Comparison of ENCODE assay signal across 8 cellular contexts in the genomic region with DNA sequence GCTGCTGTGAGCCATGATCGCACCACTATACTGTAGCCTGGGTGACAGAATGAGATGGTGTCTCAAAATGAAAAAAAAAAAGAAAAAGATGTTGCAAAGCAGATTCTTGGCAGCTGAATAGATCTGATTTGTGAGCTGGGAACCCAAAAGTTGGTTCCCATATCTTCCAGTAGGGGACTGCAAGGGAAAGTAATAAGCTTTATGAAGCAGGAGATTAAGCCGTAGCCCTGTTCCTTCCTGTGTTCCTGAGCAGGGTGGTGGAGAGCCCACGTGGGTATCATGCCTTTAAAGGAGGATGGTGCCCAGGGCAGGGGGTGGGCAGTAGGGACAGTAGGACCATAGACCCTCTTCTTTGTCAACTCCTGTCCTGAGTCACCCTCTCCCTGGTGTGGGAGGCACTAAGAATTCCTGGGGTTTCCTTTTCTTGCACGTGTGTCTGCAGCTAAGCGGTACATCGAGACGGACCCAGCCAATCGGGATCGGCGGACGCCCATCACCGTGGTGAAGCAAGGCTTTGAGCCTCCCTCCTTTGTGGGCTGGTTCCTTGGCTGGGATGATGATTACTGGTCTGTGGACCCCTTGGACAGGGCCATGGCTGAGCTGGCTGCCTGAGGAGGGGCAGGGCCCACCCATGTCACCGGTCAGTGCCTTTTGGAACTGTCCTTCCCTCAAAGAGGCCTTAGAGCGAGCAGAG. TPM values are rescaled to one million over a fixed set of nuclear protein-coding genes. Genes with fewer than 3 reads are reported as not detected.
DNase-seq lines count a peak whose midpoint lies in the region; ATAC-seq, FAIRE-seq and TF ChIP-seq lines count a peak whose summit lies in the region.

No MANE protein-coding gene starts in this region.

- no TSS peak for BruUV-seq in HepG2 (replicated peaks; lab: Mats Ljungman, UMichigan)

- H3K9me3 Mint-ChIP-seq in HFFc6 = no peaks in the 10 kb centered on the region
- no peaks in the 10 kb centered on the region for H3K9me3 Mint-ChIP-seq in activated T-helper 1 cell treated with anti-CD3 and anti-CD28 coated beads, Interleukin-12 subunit alpha, Interleukin-12 subunit beta, Interleukin-2, Interleukin-4 antibody, amounts not matched to agents 30 ng/mL and 10 ng/mL and 1 ng/mL, durations not matched to agents 14 hours and 24 hours and 36 hours

- FAIRE-seq in HepG2 (lab: Jason Lieb, UNC) = no peak

- TF ChIP-seq EP300 in HepG2 (IDR thresholded peaks at IDR 0.05; ENCODE audit: low read depth in 2 of 2, low read length in 2 of 2) = no peak
- no peak for TF ChIP-seq EP300 in HepG2 (CRISPR knock-in tag; IDR thresholded peaks at IDR 0.05; ENCODE audit: borderline replicate concordance)

- H3K9ac ChIP-seq in HepG2 (ENCODE audit: insufficient read depth, low read depth, low read length) = no peak overlapping the region

- 92% methylated on average over 13 of the region's 14 CpGs for WGBS in HepG2 (ENCODE audit: low lambda C conversion rate)

- no peak overlapping the region for H3K4me2 ChIP-seq in HepG2 (ENCODE audit: low read depth, low read length)

- in situ Hi-C loops in HepG2 (cut with HindIII; ENCODE audit: extremely low pct_ligation_motif_present, low pct_unique_long_range_greater_than_20kb) = no loop called here

- CTCF ChIA-PET in HepG2 (lab: Yijun Ruan, JAX; ENCODE audit: low intra/inter-chr PET ratio, low total read pairs) = no interaction called here

- H3K36me3 ChIP-seq in HepG2 (replicated peaks in 1 of 2; ENCODE audit: control insufficient read depth in 1 of 2, insufficient read depth in 2 of 2, low read length in 2 of 2) (peaks cover 35 to 55% of the 10 kb centered on the region in 2 experiments), thoracic aorta (peaks cover 51% of the 10 kb centered on the region)

- TF ChIP-seq POLR2A in HepG2 (IDR thresholded peaks at IDR 0.05; ENCODE audit: insufficient read depth in 1 of 2, low read depth in 2 of 2, low read length in 2 of 2) = no peak

- no peaks in the 10 kb centered on the region for H4K20me1 ChIP-seq in HepG2 (ENCODE audit: insufficient read depth, low read length)

- H3K4me1 ChIP-seq in HepG2 (ENCODE audit: insufficient read depth, low read length) (peaks cover 2% of the 10 kb centered on the region), thoracic aorta (ENCODE audit: control insufficient read depth in 1 of 2, low read depth in 2 of 2) (peaks cover 25 to 71% of the 10 kb centered on the region in 2 donors)

- H3K27ac ChIP-seq in coronary artery (peak overlapping the region; percentile 83 to 99), HepG2 (ENCODE audit: extremely low read length, insufficient read depth, low read length) (no peak overlapping the region), thoracic aorta (peak overlapping the region; percentile 96 to 97)

- peak; percentile 57 for DNase-seq in HFFc6
- DNase-seq in coronary artery (ENCODE audit: low spot score) = no peak
- no peak for DNase-seq in HepG2 (ENCODE audit: low spot score)
- no peak for DNase-seq in thoracic aorta (ENCODE audit: low spot score)
- DNase-seq in NCI-H2171 (lab: John Stamatoyannopoulos, UW) = no peak
- no peak for DNase-seq in NCI-H1694 (lab: John Stamatoyannopoulos, UW)
- no peak for DNase-seq in activated T-helper 1 cell treated with anti-CD3 and anti-CD28 coated beads, Interleukin-12 subunit alpha, Interleukin-12 subunit beta, Interleukin-2, Interleukin-4 antibody, amounts not matched to agents 30 ng/mL and 10 ng/mL and 1 ng/mL, durations not matched to agents 14 hours and 24 hours and 36 hours (ENCODE audit: low spot score)

- H3K9me3 ChIP-seq in HepG2 (ENCODE audit: low read length) (no peaks in the 10 kb centered on the region), thoracic aorta (no peaks in the 10 kb centered on the region)

- intact Hi-C loops in HepG2 (cut with micrococcal nuclease; ENCODE audit: unreplicated experiment) = no loop called here
- intact Hi-C loops in activated T-helper 1 cell treated with anti-CD3 and anti-CD28 coated beads, Interleukin-12 subunit alpha, Interleukin-12 subunit beta, Interleukin-2, Interleukin-4 antibody, amounts not matched to agents 30 ng/mL and 10 ng/mL and 1 ng/mL, durations not matched to agents 14 hours and 24 hours and 36 hours (cut with micrococcal nuclease) = no loop called here

- H3K27me3 ChIP-seq in HepG2 (ENCODE audit: control insufficient read depth in 1 of 2, insufficient read depth in 2 of 2, low read length in 2 of 2) = no peaks in the 10 kb centered on the region
- H3K27me3 ChIP-seq in thoracic aorta (replicated peaks; ENCODE audit: insufficient read depth) = no peaks in the 10 kb centered on the region

- no peak overlapping the region for H2AFZ ChIP-seq in HepG2 (ENCODE audit: low read length)

- H3K36me3 Mint-ChIP-seq in HFFc6 (ENCODE audit: low read depth) = peaks cover 78% of the 10 kb centered on the region
- H3K36me3 Mint-ChIP-seq in activated T-helper 1 cell treated with anti-CD3 and anti-CD28 coated beads, Interleukin-12 subunit alpha, Interleukin-12 subunit beta, Interleukin-2, Interleukin-4 antibody, amounts not matched to agents 30 ng/mL and 10 ng/mL and 1 ng/mL, durations not matched to agents 14 hours and 24 hours and 36 hours (ENCODE audit: low read depth) = peaks cover 22% of the 10 kb centered on the region

- H3K27me3 Mint-ChIP-seq in HFFc6 (ENCODE audit: insufficient read depth) = peaks cover 14% of the 10 kb centered on the region
- no peaks in the 10 kb centered on the region for H3K27me3 Mint-ChIP-seq in activated T-helper 1 cell treated with anti-CD3 and anti-CD28 coated beads, Interleukin-12 subunit alpha, Interleukin-12 subunit beta, Interleukin-2, Interleukin-4 antibody, amounts not matched to agents 30 ng/mL and 10 ng/mL and 1 ng/mL, durations not matched to agents 14 hours and 24 hours and 36 hours (ENCODE audit: insufficient read depth)

- H3K4me3 ChIP-seq in coronary artery = no peak overlapping the region
- no peak overlapping the region for H3K4me3 ChIP-seq in HepG2 (replicated peaks in 1 of 3; ENCODE audit: insufficient read depth in 1 of 3, low read depth in 2 of 3, low read length in 3 of 3)
- H3K4me3 ChIP-seq in thoracic aorta = no peak overlapping the region

- TF ChIP-seq CTCF in HFFc6 (IDR thresholded peaks at IDR 0.05) (peak; percentile 73), coronary artery (IDR thresholded peaks at IDR 0.05) (no peak), HepG2 (CRISPR knock-in tag; IDR thresholded peaks at IDR 0.05) (no peak), thoracic aorta (IDR thresholded peaks at IDR 0.05) (peak; percentile 63)

- no peaks in the 10 kb centered on the region for H3K79me2 ChIP-seq in HepG2 (ENCODE audit: insufficient read depth, low read length)

- peaks cover 43% of the 10 kb centered on the region for H3K4me1 Mint-ChIP-seq in HFFc6 (ENCODE audit: low read depth)
- no peaks in the 10 kb centered on the region for H3K4me1 Mint-ChIP-seq in activated T-helper 1 cell treated with anti-CD3 and anti-CD28 coated beads, Interleukin-12 subunit alpha, Interleukin-12 subunit beta, Interleukin-2, Interleukin-4 antibody, amounts not matched to agents 30 ng/mL and 10 ng/mL and 1 ng/mL, durations not matched to agents 14 hours and 24 hours and 36 hours (ENCODE audit: low read depth)

- peak overlapping the region; percentile 76 for H3K27ac Mint-ChIP-seq in HFFc6
- H3K27ac Mint-ChIP-seq in activated T-helper 1 cell treated with anti-CD3 and anti-CD28 coated beads, Interleukin-12 subunit alpha, Interleukin-12 subunit beta, Interleukin-2, Interleukin-4 antibody, amounts not matched to agents 30 ng/mL and 10 ng/mL and 1 ng/mL, durations not matched to agents 14 hours and 24 hours and 36 hours = no peak overlapping the region

- no peak for TF ChIP-seq RAD21 in HepG2 (CRISPR knock-in tag; IDR thresholded peaks at IDR 0.05)

- H3K4me3 Mint-ChIP-seq in HFFc6 = no peak overlapping the region; the same call in 1 of the 2 replicates
- H3K4me3 Mint-ChIP-seq in activated T-helper 1 cell treated with anti-CD3 and anti-CD28 coated beads, Interleukin-12 subunit alpha, Interleukin-12 subunit beta, Interleukin-2, Interleukin-4 antibody, amounts not matched to agents 30 ng/mL and 10 ng/mL and 1 ng/mL, durations not matched to agents 14 hours and 24 hours and 36 hours = no peak overlapping the region

- POLR2A ChIA-PET in HepG2 (lab: Yijun Ruan, JAX) = interaction anchor here (1.1 to 1.4 kb wide), 2 partner anchors 10 to 53 kb away, joined by 4 to 5 read pairs; no protein-coding TSS in a partner anchor

- no peak for ATAC-seq in HepG2
- ATAC-seq in thoracic aorta (ENCODE audit: insufficient number of reproducible peaks, low FRiP score, low read depth) = peak; percentile 8
- ATAC-seq in HG03139 (IDR thresholded peaks at IDR 0.05; ENCODE audit: unreplicated experiment) = no peak

RNA-seq across cellular contexts. Expression of a gene that starts 37.9 kb away (rescaled TPM):
- 100 to 1,000 TPM in 5 of 6 experiments, 10 to 100 TPM in 1; 85.4 to 151 (median 138) TPM for total RNA-seq in HFFc6 (2021; fragmentation: NEBNext Ultra II Directional; extraction: Animal tissue kit (Norgen Biotek cat#: 25700))
- 26.0 and 43.6 TPM in 2 replicates for total RNA-seq in HepG2 (2016; rRNA removed; fragmentation: Illumina TruSeq; extraction: Trizol)
- 3.9 and 6.1 TPM in 2 replicates for total RNA-seq in HepG2 (2016; cell fraction: cytosol; rRNA removed; fragmentation: Illumina TruSeq; extraction: Trizol; ENCODE audit: low read depth)
- 25.0 and 46.7 TPM in 2 replicates for total RNA-seq in HepG2 (2016; cell fraction: insoluble cytoplasmic fraction; rRNA removed; fragmentation: Illumina TruSeq; extraction: Trizol)
- 13.4 and 15.9 TPM in 2 replicates for total RNA-seq in HepG2 (2016; cell fraction: membrane; rRNA removed; fragmentation: Illumina TruSeq; extraction: Trizol)
- 41.3 and 43.8 TPM in 2 replicates for total RNA-seq in HepG2 (2016; cell fraction: nucleus; rRNA removed; fragmentation: Illumina TruSeq; extraction: Trizol)
- polyA plus RNA-seq in HepG2 (2011; rRNA removed) = 165 and 166 TPM in 2 replicates
- 92.7 and 157 TPM in 2 replicates for polyA plus RNA-seq in HepG2 (2011; cell fraction: cytosol; rRNA removed)
- 23.0 and 39.1 TPM in 2 replicates for polyA plus RNA-seq in HepG2 (2011; cell fraction: nucleus; rRNA removed)
- 133 and 173 TPM in 2 replicates for polyA plus RNA-seq in HepG2 (2012)
- polyA plus RNA-seq in HepG2 (2016; cell fraction: cytosol; fragmentation: Illumina TruSeq; extraction: Trizol; ENCODE audit: low read depth) = 3.2 and 4.0 TPM in 2 replicates
- polyA plus RNA-seq in HepG2 (2016; cell fraction: insoluble cytoplasmic fraction; fragmentation: Illumina TruSeq; extraction: Trizol; ENCODE audit: low read depth) = 31.1 and 33.2 TPM in 2 replicates
- polyA plus RNA-seq in HepG2 (2016; cell fraction: membrane; fragmentation: Illumina TruSeq; extraction: Trizol; ENCODE audit: low read depth) = 7.2 and 8.6 TPM in 2 replicates
- polyA plus RNA-seq in HepG2 (2016; cell fraction: nucleus; fragmentation: Illumina TruSeq; extraction: Trizol; ENCODE audit: insufficient read depth, low read depth) = 64.0 and 71.6 TPM in 2 replicates
- 94.3 and 94.7 TPM in 2 replicates for polyA minus RNA-seq in HepG2 (2011; rRNA and poly(A)+ RNA removed; ENCODE audit: low replicate concordance)
- 96.8 and 115 TPM in 2 replicates for polyA minus RNA-seq in HepG2 (2011; cell fraction: cytosol; rRNA and poly(A)+ RNA removed)
- polyA minus RNA-seq in HepG2 (2011; cell fraction: nucleus; rRNA and poly(A)+ RNA removed) = 47.3 and 69.9 TPM in 2 replicates
- 100 to 1,000 TPM; 177 to 344 TPM for total RNA-seq in thoracic aorta
- total RNA-seq in activated T-helper 1 cell treated with anti-CD3 and anti-CD28 coated beads, Interleukin-12 subunit alpha, Interleukin-12 subunit beta, Interleukin-2, Interleukin-4 antibody, amounts not matched to agents 30 ng/mL and 10 ng/mL and 1 ng/mL, durations not matched to agents 14 hours and 24 hours and 36 hours = 51.1 and 51.7 TPM in 2 replicates

Comparison
In these comparisons a context has a peak if more than half of its experiments do, and no peak if none do; other contexts are left out.
1. CTCF ChIP-seq: peak in HFFc6 (single experiment) and thoracic aorta (single experiment); none in coronary artery (single experiment) and HepG2 (single experiment).